Comparison of ENCODE assay signal across 23 cellular contexts in genomic region chr2:73703675-73704074, GRCh38.
"Had no signal": no experiment of that assay in that cellular context is flagged by ENCODE, and none has a peak within 500 bp of the region (broad histone marks: within the 10 kb centered on the region; RNA-seq: fewer than 3 reads in every experiment).

No MANE protein-coding gene starts in this region.

- H3K9ac ChIP-seq: parathyroid adenoma had no signal

- H3K27ac Mint-ChIP-seq: effector memory CD8-positive, alpha-beta T cell; immature natural killer cell; natural killer cell; stimulated activated memory B cell treated with anti-CD40 and anti-IgM and Interleukin-4, amounts not matched to agents 10 μg/mL and 1 μg/mL and 100 μg/mL, for 72 hours; type B pancreatic cell had no signal

- H3K36me3 ChIP-seq: lower lobe of right lung, neutrophil, spleen, tibial artery had no signal

- H3K4me3 ChIP-seq: coronary artery, lower lobe of right lung, psoas muscle, skin epidermis, testis, tibial artery had no signal

- H3K27ac ChIP-seq: coronary artery, lower lobe of right lung, neutrophil, parathyroid adenoma, psoas muscle, skin epidermis, spleen, testis, tibial artery had no signal

- H2AFZ ChIP-seq: parathyroid adenoma had no signal

- H3K4me3 Mint-ChIP-seq: effector memory CD8-positive, alpha-beta T cell; immature natural killer cell; natural killer cell; stimulated activated memory B cell treated with anti-CD40 and anti-IgM and Interleukin-4, amounts not matched to agents 10 μg/mL and 1 μg/mL and 100 μg/mL, for 72 hours; type B pancreatic cell had no signal

- H3K9me3 Mint-ChIP-seq: effector memory CD8-positive, alpha-beta T cell; immature natural killer cell; natural killer cell; stimulated activated memory B cell treated with anti-CD40 and anti-IgM and Interleukin-4, amounts not matched to agents 10 μg/mL and 1 μg/mL and 100 μg/mL, for 72 hours; type B pancreatic cell had no signal

- H3K27me3 ChIP-seq: neutrophil, testis, tibial artery had no signal

- H3K4me1 ChIP-seq: psoas muscle, tibial artery had no signal

- DNase-seq: effector memory CD8-positive, alpha-beta T cell; hypothalamus; immature natural killer cell; islet precursor cell; kidney glomerular epithelial cell; left colon; left ventricle myocardium superior; lower lobe of right lung; natural killer cell; psoas muscle; right cardiac atrium; spleen; stimulated activated CD4-positive, alpha-beta T cell treated with anti-CD3 and anti-CD28 coated beads, Interleukin-4, amount 100 ng/mL, for 4 hours; stimulated activated naive CD8-positive, alpha-beta T cell treated with anti-CD3 and anti-CD28 coated beads, Interleukin-15, Interleukin-2, amounts not matched to agents 100 U/mL and 50 U/mL, for 24 hours; substantia nigra; testis; tibial artery had no signal

- H3K4me1 Mint-ChIP-seq: immature natural killer cell; natural killer cell; stimulated activated memory B cell treated with anti-CD40 and anti-IgM and Interleukin-4, amounts not matched to agents 10 μg/mL and 1 μg/mL and 100 μg/mL, for 72 hours had no signal

- H3K36me3 Mint-ChIP-seq: immature natural killer cell; natural killer cell; stimulated activated memory B cell treated with anti-CD40 and anti-IgM and Interleukin-4, amounts not matched to agents 10 μg/mL and 1 μg/mL and 100 μg/mL, for 72 hours; type B pancreatic cell had no signal

- H3K9me3 ChIP-seq: lower lobe of right lung, neutrophil, psoas muscle, testis, tibial artery had no signal
